In the genomic region with DNA sequence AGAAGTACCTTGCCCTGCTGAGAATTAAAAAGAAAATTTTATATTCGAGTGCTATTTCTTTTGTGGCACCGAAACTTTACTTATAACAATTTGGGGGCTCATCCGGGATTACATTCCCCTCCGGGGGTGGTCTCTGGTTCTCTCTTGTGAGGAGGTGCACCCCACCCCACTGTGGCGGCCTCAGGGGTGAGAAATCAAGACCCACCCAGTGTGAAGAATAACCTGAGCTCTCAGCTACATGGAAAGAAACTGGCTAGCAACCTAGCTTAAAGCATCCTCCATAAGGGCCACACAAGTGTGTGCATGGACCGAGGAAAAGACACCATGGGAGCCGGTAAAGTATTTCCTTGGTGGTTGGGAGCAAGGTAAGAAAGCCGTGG, we compare ENCODE assay signal across 1 cellular context.
TF ChIP-seq lines count a peak whose summit lies in the region.

No MANE protein-coding gene starts in this region.

TF ChIP-seq in HepG2, 621 proteins besides CTCF, POLR2A, EP300 and RAD21:
- TF ChIP-seq BCL6 (CRISPR knock-in tag; IDR thresholded peaks at IDR 0.05) (no peak), ZFP62 (CRISPR knock-in tag; IDR thresholded peaks at IDR 0.05) (no peak), NR0B2 (CRISPR knock-in tag; IDR thresholded peaks at IDR 0.05) (no peak), ZNF331 (CRISPR knock-in tag; IDR thresholded peaks at IDR 0.05) (no peak), ARID3A (IDR thresholded peaks at IDR 0.05; ENCODE audit: low read depth, low read length) (no peak)
